Comparison of ENCODE assay signal across 29 cellular contexts in the genomic region with DNA sequence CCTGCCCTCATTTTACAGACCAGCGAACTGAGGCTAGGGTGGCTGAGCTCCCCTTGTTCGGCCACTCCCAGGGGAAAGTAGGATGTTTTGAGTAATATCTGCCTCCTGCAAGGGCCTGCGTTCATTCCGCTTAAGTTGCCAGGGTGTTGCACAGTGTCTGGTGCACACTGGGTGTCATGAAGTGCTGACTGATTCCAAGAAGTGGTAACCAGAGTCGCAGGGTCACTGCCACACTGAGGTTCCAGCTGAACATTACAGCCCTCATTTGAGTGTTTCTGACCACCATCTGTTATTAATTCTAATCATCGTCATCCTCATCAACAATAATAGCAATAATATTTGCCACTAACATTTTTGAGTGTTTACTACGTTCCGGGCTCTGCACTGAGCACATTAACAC.
"Had no signal": no experiment of that assay in that cellular context is flagged by ENCODE, and none has a peak within 500 bp of the region (broad histone marks: within the 10 kb centered on the region; RNA-seq: fewer than 3 reads in every experiment).

No MANE protein-coding gene starts in this region.

- H3K27ac ChIP-seq: adrenal gland, ascending aorta, brain microvascular endothelial cell, coronary artery, dorsolateral prefrontal cortex, heart left ventricle, ovary, stomach, tibial artery, upper lobe of right lung, VCaP had no signal

- H3K4me1 Mint-ChIP-seq: activated naive CD8-positive, alpha-beta T cell treated with anti-CD3 and anti-CD28 coated beads for 36 hours; immature natural killer cell; naive B cell; stimulated activated naive B cell treated with anti-CD40 and anti-IgM and Interleukin-4, amounts not matched to agents 10 μg/mL and 1 μg/mL and 100 μg/mL, for 72 hours had no signal

- H3K4me3 ChIP-seq: adrenal gland, ascending aorta, coronary artery, dorsolateral prefrontal cortex, heart left ventricle, ovary, stomach, tibial artery, upper lobe of right lung had no signal

- H3K4me3 Mint-ChIP-seq: activated naive CD4-positive, alpha-beta T cell treated with anti-CD3 and anti-CD28 coated beads for 36 hours; activated naive CD8-positive, alpha-beta T cell treated with anti-CD3 and anti-CD28 coated beads for 36 hours; effector memory CD8-positive, alpha-beta T cell; immature natural killer cell; mesothelial cell of epicardium; naive B cell; stimulated activated naive B cell treated with anti-CD40 and anti-IgM and Interleukin-4, amounts not matched to agents 10 μg/mL and 1 μg/mL and 100 μg/mL, for 72 hours had no signal

- H3K9me3 Mint-ChIP-seq: activated naive CD4-positive, alpha-beta T cell treated with anti-CD3 and anti-CD28 coated beads for 36 hours; activated naive CD8-positive, alpha-beta T cell treated with anti-CD3 and anti-CD28 coated beads for 36 hours had no signal

- DNase-seq: activated CD4-positive, alpha-beta T cell treated with anti-CD3 and anti-CD28 coated beads for 4 hours; activated CD4-positive, alpha-beta T cell treated with anti-CD3 and anti-CD28 coated beads, Interleukin-2, amount 50 U/mL, for 4 hours; activated CD8-positive, alpha-beta memory T cell treated with anti-CD3 and anti-CD28 coated beads for 24 hours; activated effector memory CD4-positive, alpha-beta T cell treated with Interleukin-2 at 50 U/mL for 16 hours; activated naive CD4-positive, alpha-beta T cell treated with anti-CD3 and anti-CD28 coated beads for 36 hours; activated naive CD8-positive, alpha-beta T cell treated with anti-CD3 and anti-CD28 coated beads for 36 hours; adrenal gland; brain microvascular endothelial cell; dorsolateral prefrontal cortex; effector memory CD8-positive, alpha-beta T cell; heart left ventricle; hypothalamus; immature natural killer cell; kidney; left colon; mammary epithelial cell; naive B cell; ovary; stimulated activated CD4-positive, alpha-beta T cell treated with anti-CD3 and anti-CD28 coated beads, Interleukin-15, amount 100 ng/mL, for 24 hours; stimulated activated CD4-positive, alpha-beta T cell treated with anti-CD3 and anti-CD28 coated beads, Interleukin-2, amount 100 ng/mL, for 24 hours; stimulated activated naive B cell treated with anti-CD40 and anti-IgM and Interleukin-4, amounts not matched to agents 10 μg/mL and 1 μg/mL and 100 μg/mL, for 72 hours; stomach; tibial artery; upper lobe of right lung had no signal

- H3K27me3 Mint-ChIP-seq: progenitor cell of endocrine pancreas had no signal

- H3K36me3 ChIP-seq: adrenal gland, ascending aorta, brain microvascular endothelial cell, heart left ventricle, ovary, stomach, tibial artery, upper lobe of right lung had no signal

- H3K9me3 ChIP-seq: adrenal gland, ascending aorta, heart left ventricle, ovary, stomach, tibial artery, upper lobe of right lung had no signal

- H3K27me3 ChIP-seq: adrenal gland, ascending aorta, brain microvascular endothelial cell, dorsolateral prefrontal cortex, ovary, stomach, upper lobe of right lung had no signal

- H3K27ac Mint-ChIP-seq: activated naive CD4-positive, alpha-beta T cell treated with anti-CD3 and anti-CD28 coated beads for 36 hours; activated naive CD8-positive, alpha-beta T cell treated with anti-CD3 and anti-CD28 coated beads for 36 hours; effector memory CD8-positive, alpha-beta T cell; immature natural killer cell; mesothelial cell of epicardium; naive B cell; progenitor cell of endocrine pancreas; stimulated activated naive B cell treated with anti-CD40 and anti-IgM and Interleukin-4, amounts not matched to agents 10 μg/mL and 1 μg/mL and 100 μg/mL, for 72 hours had no signal

- H3K36me3 Mint-ChIP-seq: activated naive CD8-positive, alpha-beta T cell treated with anti-CD3 and anti-CD28 coated beads for 36 hours; immature natural killer cell; naive B cell; stimulated activated naive B cell treated with anti-CD40 and anti-IgM and Interleukin-4, amounts not matched to agents 10 μg/mL and 1 μg/mL and 100 μg/mL, for 72 hours had no signal

- H3K4me1 ChIP-seq: adrenal gland, ascending aorta, heart left ventricle, tibial artery, upper lobe of right lung had no signal
